In the genomic region with DNA sequence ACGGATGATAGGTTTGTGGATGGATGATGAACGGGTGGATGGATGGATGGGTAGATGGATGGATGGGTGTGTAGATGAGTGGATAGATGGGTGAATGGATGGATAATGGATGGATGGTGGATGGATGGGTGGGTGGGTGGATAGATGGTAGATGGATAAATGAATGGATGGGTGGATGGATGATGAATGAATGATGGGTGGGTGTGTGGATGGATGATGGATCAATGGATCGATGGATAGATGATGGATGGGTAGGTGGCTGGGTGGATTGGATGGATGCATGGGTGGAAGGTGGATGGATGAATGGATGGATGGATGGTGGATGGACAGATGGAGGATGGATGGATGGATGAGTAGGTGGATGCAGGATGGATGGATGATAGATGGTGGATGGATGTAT, we compare ENCODE assay signal across 23 cellular contexts.
DNase-seq lines count a peak whose midpoint lies in the region; ATAC-seq, FAIRE-seq and TF ChIP-seq lines count a peak whose summit lies in the region.
"Had no signal": no experiment of that assay in that cellular context is flagged by ENCODE, and none has a peak within 500 bp of the region (broad histone marks: within the 10 kb centered on the region; RNA-seq: fewer than 3 reads in every experiment).

No MANE protein-coding gene starts in this region.

- H3K79me1 ChIP-seq in H1 (ENCODE audit: low read depth, low read length) = no peaks in the 10 kb centered on the region

- no peak overlapping the region for H2BK20ac ChIP-seq in H1 (ENCODE audit: low read length)

- peak overlapping the region in 2 of 3 donors; percentile 45 to 74 for H3K27ac Mint-ChIP-seq in CD4-positive, CD25-positive, alpha-beta regulatory T cell
- H3K27ac Mint-ChIP-seq: CD4-positive, alpha-beta T cell; CD8-positive, alpha-beta T cell had no signal

- no peak overlapping the region for H2AK5ac ChIP-seq in H1 (ENCODE audit: low read depth, low read length)

- no peak overlapping the region for H3K4me2 ChIP-seq in H1 (ENCODE audit: insufficient read depth in 1 of 2, low read depth in 2 of 2, low read length in 2 of 2)
- H3K4me2 ChIP-seq: BLaER1 had no signal

- no peak overlapping the region for H3K4me3 Mint-ChIP-seq in CD4-positive, CD25-positive, alpha-beta regulatory T cell
- H3K4me3 Mint-ChIP-seq: CD14-positive monocyte; CD4-positive, alpha-beta T cell; CD8-positive, alpha-beta T cell had no signal

- H2BK5ac ChIP-seq in H1 (ENCODE audit: low read depth, low read length) = no peak overlapping the region

- H3K9ac ChIP-seq in H1 (replicated peaks in 1 of 4; ENCODE audit: extremely low read depth in 1 of 4, low read depth in 3 of 4, low read length in 3 of 4) = no peak overlapping the region
- H3K9ac ChIP-seq: BLaER1 had no signal

- no peak overlapping the region for H4K5ac ChIP-seq in H1 (ENCODE audit: insufficient read length, low read depth, low read length)

- H3K56ac ChIP-seq in H1 (replicated peaks; ENCODE audit: insufficient read length, low read depth, low read length) = peak overlapping the region; percentile 77

- POLR2A ChIA-PET in HEK293 (lab: Yijun Ruan, JAX) = no interaction called here
- POLR2A ChIA-PET in H1 (lab: Charles Lee; ENCODE audit: partially characterized antibody) = no interaction called here

- no peak overlapping the region for H2AFZ ChIP-seq in H1 (ENCODE audit: low read length)

- no peak overlapping the region for H3K27ac ChIP-seq in CD4-positive, CD25-positive, alpha-beta regulatory T cell (ENCODE audit: insufficient read depth, low read length, poor library complexity, severe bottlenecking)
- H3K27ac ChIP-seq in HEK293 (ENCODE audit: extremely low read depth, low read depth, low read length) (no peak overlapping the region), H1 (ENCODE audit: low read depth, low read length) (no peak overlapping the region)
- H3K27ac ChIP-seq: BLaER1 had no signal

- H3K18ac ChIP-seq in H1 (ENCODE audit: extremely low read depth, low read length) = no peak overlapping the region

- H2BK15ac ChIP-seq in H1 (ENCODE audit: low read length) = no peak overlapping the region

- TF ChIP-seq POLR2A in H1 (IDR thresholded peaks at IDR 0.05; ENCODE audit: control extremely low read depth in 1 of 2, low read depth in 2 of 2, low read length in 2 of 2) = no peak

- H4K20me1 ChIP-seq in H1 (replicated peaks in 1 of 2; ENCODE audit: control insufficient read depth in 1 of 2, insufficient read depth in 2 of 2, low read length in 2 of 2) = peaks cover 0 to 10% of the 10 kb centered on the region in 2 experiments
- H4K20me1 ChIP-seq: BLaER1 had no signal

- H4K91ac ChIP-seq in H1 (replicated peaks; ENCODE audit: insufficient read length, low read length) = no peak overlapping the region

- no peak for TF ChIP-seq RAD21 in H1 (IDR thresholded peaks at IDR 0.05 in 1 of 2, conservative IDR thresholded peaks at IDR 0.05 in 1 of 2; ENCODE audit: low read depth in 2 of 2, low read length in 2 of 2)

- no peak overlapping the region for H2BK12ac ChIP-seq in H1 (ENCODE audit: low read depth, low read length)

- H3K4me1 ChIP-seq in CD4-positive, CD25-positive, alpha-beta regulatory T cell (ENCODE audit: control insufficient read depth, insufficient read depth, low read length, poor library complexity, severe bottlenecking) = no peaks in the 10 kb centered on the region
- H3K4me1 ChIP-seq in HEK293 (ENCODE audit: control insufficient read depth, insufficient read depth, low read length) = no peaks in the 10 kb centered on the region
- peaks cover 0 to 6% (median 3%) of the 10 kb centered on the region in 4 experiments; a peak in 5 of 7 replicates for H3K4me1 ChIP-seq in H1 (replicated peaks in 1 of 4; ENCODE audit: control insufficient read depth in 3 of 4, insufficient read depth in 4 of 4, low read length in 3 of 4)
- H3K4me1 ChIP-seq: BE2C, Caco-2 had no signal

- H3K23me2 ChIP-seq in H1 (ENCODE audit: low read depth, low read length) = peaks cover 9% of the 10 kb centered on the region; the same call in 1 of the 2 replicates

- H3K79me2 ChIP-seq in H1 (ENCODE audit: control insufficient read depth in 1 of 2, insufficient read depth in 2 of 2, low read length in 2 of 2) = no peaks in the 10 kb centered on the region

- no peaks in the 10 kb centered on the region for H3K36me3 ChIP-seq in CD4-positive, CD25-positive, alpha-beta regulatory T cell (ENCODE audit: control insufficient read depth, insufficient read depth, low read length)
- H3K36me3 ChIP-seq in HEK293 (ENCODE audit: control insufficient read depth in 2 of 2, insufficient read depth in 1 of 2, low read length in 2 of 2) = no peaks in the 10 kb centered on the region
- no peaks in the 10 kb centered on the region for H3K36me3 ChIP-seq in H1 (ENCODE audit: control insufficient read depth in 2 of 4, insufficient read depth in 4 of 4, low read length in 3 of 4)
- H3K36me3 ChIP-seq: BE2C, BLaER1 had no signal

- H4K8ac ChIP-seq in H1 (ENCODE audit: extremely low read depth, insufficient read depth, low read length) = no peak overlapping the region

- H3K36me3 Mint-ChIP-seq in CD4-positive, CD25-positive, alpha-beta regulatory T cell = no peaks in the 10 kb centered on the region
- H3K36me3 Mint-ChIP-seq: CD14-positive monocyte; CD8-positive, alpha-beta T cell had no signal

- H3K9me3 ChIP-seq in CD4-positive, CD25-positive, alpha-beta regulatory T cell (ENCODE audit: control insufficient read depth in 2 of 2, low read length in 2 of 2) = no peaks in the 10 kb centered on the region
- H3K9me3 ChIP-seq in HEK293 (ENCODE audit: control insufficient read depth, insufficient read depth, low read depth, low read length) (no peaks in the 10 kb centered on the region), H1 (ENCODE audit: insufficient read depth in 2 of 2, low read depth in 1 of 2, low read length in 1 of 2) (no peaks in the 10 kb centered on the region)
- H3K9me3 ChIP-seq: BE2C, BLaER1, Caco-2 had no signal

- no peak for TF ChIP-seq EP300 in H1 (IDR thresholded peaks at IDR 0.05; ENCODE audit: borderline replicate concordance in 1 of 2, low read depth in 2 of 2, low read length in 2 of 2)

- intact Hi-C loops in left ventricle myocardium superior (cut with micrococcal nuclease) = no loop called here

- peaks cover 4% of the 10 kb centered on the region for H3K27me3 Mint-ChIP-seq in CD4-positive, CD25-positive, alpha-beta regulatory T cell

- no peak overlapping the region for H3K4ac ChIP-seq in H1 (replicated peaks; ENCODE audit: insufficient read length, low read depth, low read length)

- CTCF ChIA-PET in HEK293 (lab: Yijun Ruan, JAX) = no interaction called here
- CTCF ChIA-PET in H1 (lab: Charles Lee; ENCODE audit: partially characterized antibody) = no interaction called here

- H3K4me3 ChIP-seq in CD4-positive, CD25-positive, alpha-beta regulatory T cell (ENCODE audit: low read depth, low read length) = no peak overlapping the region
- H3K4me3 ChIP-seq in HEK293 (ENCODE audit: low read depth, low read length) (no peak overlapping the region), H1 (ENCODE audit: extremely low read depth in 1 of 4, insufficient read depth in 2 of 4, low read depth in 3 of 4, low read length in 4 of 4) (no peak overlapping the region)
- H3K4me3 ChIP-seq: BLaER1 had no signal

- no peak overlapping the region for H3K23ac ChIP-seq in H1 (ENCODE audit: insufficient read length)

- no peak for ATAC-seq in CD4-positive, CD25-positive, alpha-beta regulatory T cell (ENCODE audit: low read depth in 2 of 2)
- ATAC-seq in left ventricle myocardium superior = no peak
- ATAC-seq in GM18502 (IDR thresholded peaks at IDR 0.05; ENCODE audit: poor library complexity, unreplicated experiment) = no peak
- ATAC-seq: CD8-positive, alpha-beta T cell had no signal

- H2BK120ac ChIP-seq in H1 (replicated peaks; ENCODE audit: low read depth, low read length) = no peak overlapping the region

- H3K4me1 Mint-ChIP-seq in CD4-positive, CD25-positive, alpha-beta regulatory T cell = no peaks in the 10 kb centered on the region
- H3K4me1 Mint-ChIP-seq: CD14-positive monocyte had no signal

- peaks cover 0 to 4% (median 0%) of the 10 kb centered on the region in 7 donors for H3K9me3 Mint-ChIP-seq in CD4-positive, CD25-positive, alpha-beta regulatory T cell
- H3K9me3 Mint-ChIP-seq: CD4-positive, alpha-beta T cell; CD8-positive, alpha-beta T cell had no signal

- no peak overlapping the region for H3K14ac ChIP-seq in H1 (ENCODE audit: insufficient read length)

- H3K27me3 ChIP-seq in CD4-positive, CD25-positive, alpha-beta regulatory T cell (ENCODE audit: control insufficient read depth, insufficient read depth, low read length) = no peaks in the 10 kb centered on the region
- H3K27me3 ChIP-seq in H1 (replicated peaks in 1 of 4; ENCODE audit: control insufficient read depth in 3 of 4, extremely low read depth in 1 of 4, insufficient read depth in 3 of 4, low read length in 3 of 4) = peaks cover 0 to 11% (median 1%) of the 10 kb centered on the region in 4 experiments; a peak in 3 of 7 replicates
- H3K27me3 ChIP-seq: BE2C, BLaER1 had no signal

- no peak for TF ChIP-seq CTCF in HEK293 (tag by site-specific recombination; IDR thresholded peaks at IDR 0.05)
- no peak for TF ChIP-seq CTCF in H1 (IDR thresholded peaks at IDR 0.05; ENCODE audit: control extremely low read depth in 1 of 3, insufficient read depth in 1 of 3, low read depth in 1 of 3, low read length in 3 of 3)

- no peak for FAIRE-seq in H1 (lab: Jason Lieb, UNC)
- FAIRE-seq: A204.1, D721Med, G401.6, GM12891, GM18507 had no signal

- no peak for DNase-seq in CD4-positive, CD25-positive, alpha-beta regulatory T cell
- DNase-seq in H1 (ENCODE audit: low read depth in 1 of 2, low spot score in 2 of 2) (no peak), left ventricle myocardium superior (no peak)
- no peak for DNase-seq in stimulated activated CD4-positive, alpha-beta T cell treated with anti-CD3 and anti-CD28 coated beads, Interleukin-4, amount 100 ng/mL, for 4 hours
- DNase-seq: 8988T; ACHN; BE2C; C1 segment of cervical spinal cord; Caco-2; Calu3; CD4-positive, alpha-beta T cell; CD8-positive, alpha-beta T cell; DMS79 treated with DMSO at 0.1 percent for 48 hours; GF-D8 had no signal

- 90 to 100% methylated on average over 2 to 3 of the region's 3 CpGs for WGBS in H1 (ENCODE audit: extremely low coverage in 1 of 2, insufficient coverage in 1 of 2, insufficient read length in 1 of 2, insufficient replicate concordance in 2 of 2, low coverage in 1 of 2, low lambda C conversion rate in 2 of 2, missing lambda C conversion rate in 1 of 2), 2 experiments

TF ChIP-seq in HEK293, 187 proteins besides CTCF, POLR2A, EP300 and RAD21 (continues in another document):
- TF ChIP-seq ZNF23 (tag by site-specific recombination; IDR thresholded peaks at IDR 0.05; ENCODE audit: borderline replicate concordance) (no peak), ZNF266 (tag by site-specific recombination; IDR thresholded peaks at IDR 0.05; ENCODE audit: low read depth) (0 out of 2 replicates have a peak, but pooled peaks have one; percentile 8), ZNF311 (tag by site-specific recombination; IDR thresholded peaks at IDR 0.05; ENCODE audit: borderline replicate concordance) (0 out of 2 replicates have a peak, but pooled peaks have one; percentile 36)

TF ChIP-seq in H1, 55 proteins besides CTCF, POLR2A, EP300 and RAD21 (continues in another document):
- TF ChIP-seq TBP (IDR thresholded peaks at IDR 0.05; ENCODE audit: low read depth, low read length) (no peak), TAF1 (IDR thresholded peaks at IDR 0.05; ENCODE audit: low read depth, low read length) (no peak), SUZ12 (IDR thresholded peaks at IDR 0.05; ENCODE audit: low read length) (no peak), RXRA (IDR thresholded peaks at IDR 0.05; ENCODE audit: insufficient read depth, low read depth, low read length) (no peak)
